In genomic region chr15:59689626-59690236, GRCh38 we compare ENCODE assay signal across 8 cellular contexts. TPM values are rescaled to one million over a fixed set of nuclear protein-coding genes. Genes with fewer than 3 reads are reported as not detected.
DNase-seq lines count a peak whose midpoint lies in the region; ATAC-seq, FAIRE-seq and TF ChIP-seq lines count a peak whose summit lies in the region.

No MANE protein-coding gene starts in this region.

- H3K27ac ChIP-seq in liver (ENCODE audit: low read depth in 1 of 2, low read length in 2 of 2), result peak overlapping the region; percentile 98 to 100

- TF ChIP-seq RAD21 in liver (IDR thresholded peaks at IDR 0.05), result no peak

- no peaks in the 10 kb centered on the region for H3K27me3 ChIP-seq in liver (ENCODE audit: control insufficient read depth in 4 of 4, insufficient read depth in 4 of 4, low read length in 3 of 4)

- peak; percentile 62 for FAIRE-seq in colon (lab: Jason Lieb, UNC)

- peak overlapping the region; percentile 61 to 85 (median 81) for H3K4me3 ChIP-seq in liver (ENCODE audit: low read depth in 1 of 3, low read length in 3 of 3)

- 2% methylated on average over 25 of the region's 25 CpGs for WGBS in liver

- ATAC-seq in GM19035 (IDR thresholded peaks at IDR 0.05; ENCODE audit: unreplicated experiment) (peak; percentile 26), GM21529 (IDR thresholded peaks at IDR 0.05; ENCODE audit: unreplicated experiment) (no peak), GM21576 (IDR thresholded peaks at IDR 0.05; ENCODE audit: unreplicated experiment) (no peak)

- peak overlapping the region; percentile 18 to 94 for H3K9ac ChIP-seq in liver (ENCODE audit: low read depth in 1 of 2, low read length in 2 of 2)

- peak; percentile 77 for DNase-seq in NCI-H226
- DNase-seq in activated CD4-positive, alpha-beta T cell treated with anti-CD3 and anti-CD28 coated beads for 1 hour, result peak; percentile 46
- peak; percentile 58 for DNase-seq in stimulated activated CD4-positive, alpha-beta T cell treated with anti-CD3 and anti-CD28 coated beads, Interleukin-4, amount 100 ng/mL, for 24 hours

- TF ChIP-seq CTCF in liver (IDR thresholded peaks at IDR 0.05; ENCODE audit: low read depth, low read length, missing input control), result no peak

- no peaks in the 10 kb centered on the region for H3K36me3 ChIP-seq in liver (ENCODE audit: control insufficient read depth in 4 of 4, insufficient read depth in 3 of 4, low read depth in 1 of 4, low read length in 3 of 4)

- H3K4me1 ChIP-seq in liver (ENCODE audit: control insufficient read depth in 4 of 4, insufficient read depth in 4 of 4, low read length in 3 of 4), result peaks cover 12 to 46% (median 40%) of the 10 kb centered on the region in 4 donors

- H3K9me3 ChIP-seq in liver (ENCODE audit: control insufficient read depth in 4 of 4, low read length in 3 of 4), result no peaks in the 10 kb centered on the region

TF ChIP-seq in liver, 16 proteins besides CTCF, POLR2A, EP300 and RAD21:
- TF ChIP-seq ATF3 (IDR thresholded peaks at IDR 0.05) (no peak), JUND (IDR thresholded peaks at IDR 0.05) (no peak), RXRA (IDR thresholded peaks at IDR 0.05) (peak in 1 of 2 donors; percentile 13), NR2F2 (IDR thresholded peaks at IDR 0.05) (no peak), SP1 (IDR thresholded peaks at IDR 0.05) (peak; percentile 31), FOXA2 (IDR thresholded peaks at IDR 0.05) (no peak), TAF1 (conservative IDR thresholded peaks at IDR 0.05) (peak; percentile 75), YY1 (IDR thresholded peaks at IDR 0.05) (peak; percentile 87), HNF4G (IDR thresholded peaks at IDR 0.05) (no peak), MAX (IDR thresholded peaks at IDR 0.05) (no peak), REST (IDR thresholded peaks at IDR 0.05) (peak; percentile 62), HNF4A (conservative IDR thresholded peaks at IDR 0.05) (no peak), GABPA (IDR thresholded peaks at IDR 0.05 in 1 of 2, conservative IDR thresholded peaks at IDR 0.05 in 1 of 2) (no peak), FOXA1 (IDR thresholded peaks at IDR 0.05) (no peak), ZBTB33 (IDR thresholded peaks at IDR 0.05) (no peak), EGR1 (IDR thresholded peaks at IDR 0.05; ENCODE audit: low read depth in 2 of 2) (peak; percentile 50 to 59)

RNA-seq across cellular contexts. Expression of gene BNIP2, which starts 0.6 kb away (rescaled TPM):
- total RNA-seq in liver, result 10 to 100 TPM; 32.4 to 73.6 TPM
- 10 to 100 TPM; 17.4 to 26.7 TPM for polyA plus RNA-seq in liver

RNA-seq across cellular contexts. Expression of gene GTF2A2, which starts 32.4 kb away (rescaled TPM):
- 10 to 100 TPM; 11.7 to 24.9 TPM for total RNA-seq in liver
- 100 to 1,000 TPM in 1 of 2 donors, 10 to 100 TPM in 1; 29.6 to 101 TPM for polyA plus RNA-seq in liver
